In the genomic region with DNA sequence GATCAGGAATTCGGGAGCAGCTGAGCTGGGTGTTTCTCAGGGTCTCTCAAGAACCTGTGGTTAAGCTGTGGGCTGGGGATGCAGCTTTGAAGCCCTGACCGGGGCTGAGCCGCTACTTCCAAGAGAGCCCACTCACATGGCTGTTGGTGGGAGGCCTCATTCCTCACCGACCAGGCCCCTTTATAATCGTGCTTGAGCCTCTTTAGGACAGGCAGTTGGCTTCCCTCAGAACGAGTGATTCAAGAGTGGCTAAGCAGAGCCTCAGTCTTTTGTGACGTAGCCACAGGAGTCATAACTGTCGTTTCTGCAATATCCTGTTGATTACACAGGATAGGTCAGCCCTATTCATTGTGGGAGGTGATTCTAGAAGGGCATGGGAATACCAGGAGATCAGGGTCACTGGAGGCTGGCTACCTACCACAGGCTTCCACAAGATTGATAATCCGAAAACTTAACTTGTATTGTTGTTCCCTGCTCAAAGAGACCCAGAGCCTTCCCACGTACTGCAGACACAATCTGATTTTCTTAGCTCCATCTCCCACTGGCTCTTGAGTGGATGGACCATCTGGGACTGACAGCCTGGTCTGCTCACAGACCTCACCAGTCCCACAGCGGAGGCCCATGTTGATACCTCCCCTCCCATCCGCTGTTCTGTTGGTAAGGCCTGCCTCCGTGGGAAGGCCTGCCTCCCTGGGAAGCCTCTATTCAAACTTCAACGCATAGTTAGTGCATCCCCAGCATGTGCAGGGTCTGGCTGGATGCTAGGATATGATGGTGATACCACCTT, we compare ENCODE assay signal across 1 cellular context.
A peak's percentile ranks its signal among the peaks of the same experiment; 100 is the strongest.
TF ChIP-seq lines count a peak whose summit lies in the region.

No MANE protein-coding gene starts in this region.

TF ChIP-seq in IMR-90, 13 proteins besides CTCF, POLR2A, EP300 and RAD21 (continued from another document):
- TF ChIP-seq MXI1 (IDR thresholded peaks at IDR 0.05; ENCODE audit: borderline replicate concordance, low read depth, low read length) = no peak
- TF ChIP-seq CHD1 (IDR thresholded peaks at IDR 0.05; ENCODE audit: low read depth, low read length) = no peak; the same call in 1 of the 2 replicates
- 0 out of 2 replicates have a peak, but pooled peaks have one; percentile 52 for TF ChIP-seq BHLHE40 (IDR thresholded peaks at IDR 0.05; ENCODE audit: low read depth, low read length)
- TF ChIP-seq SMC3 (IDR thresholded peaks at IDR 0.05; ENCODE audit: low read depth, low read length) = no peak
- TF ChIP-seq CEBPB (IDR thresholded peaks at IDR 0.05; ENCODE audit: low read depth, low read length) = peak; percentile 94
- peak; percentile 37; the same call in 1 of the 2 replicates for TF ChIP-seq MAFK (IDR thresholded peaks at IDR 0.05; ENCODE audit: low read depth, low read length)
- TF ChIP-seq RFX5 (IDR thresholded peaks at IDR 0.05; ENCODE audit: low read depth, low read length) = no peak
- peak; percentile 15; the same call in 1 of the 2 replicates for TF ChIP-seq MAZ (IDR thresholded peaks at IDR 0.05; ENCODE audit: borderline replicate concordance, low read depth, low read length)
- TF ChIP-seq, protein P1, sequence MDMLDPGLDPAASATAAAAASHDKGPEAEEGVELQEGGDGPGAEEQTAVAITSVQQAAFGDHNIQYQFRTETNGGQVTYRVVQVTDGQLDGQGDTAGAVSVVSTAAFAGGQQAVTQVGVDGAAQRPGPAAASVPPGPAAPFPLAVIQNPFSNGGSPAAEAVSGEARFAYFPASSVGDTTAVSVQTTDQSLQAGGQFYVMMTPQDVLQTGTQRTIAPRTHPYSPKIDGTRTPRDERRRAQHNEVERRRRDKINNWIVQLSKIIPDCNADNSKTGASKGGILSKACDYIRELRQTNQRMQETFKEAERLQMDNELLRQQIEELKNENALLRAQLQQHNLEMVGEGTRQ (IDR thresholded peaks at IDR 0.05; ENCODE audit: low read depth, low read length) = no peak
TF ChIP-seq in IMR-90: peak in this region for 5.
